In the genomic region with DNA sequence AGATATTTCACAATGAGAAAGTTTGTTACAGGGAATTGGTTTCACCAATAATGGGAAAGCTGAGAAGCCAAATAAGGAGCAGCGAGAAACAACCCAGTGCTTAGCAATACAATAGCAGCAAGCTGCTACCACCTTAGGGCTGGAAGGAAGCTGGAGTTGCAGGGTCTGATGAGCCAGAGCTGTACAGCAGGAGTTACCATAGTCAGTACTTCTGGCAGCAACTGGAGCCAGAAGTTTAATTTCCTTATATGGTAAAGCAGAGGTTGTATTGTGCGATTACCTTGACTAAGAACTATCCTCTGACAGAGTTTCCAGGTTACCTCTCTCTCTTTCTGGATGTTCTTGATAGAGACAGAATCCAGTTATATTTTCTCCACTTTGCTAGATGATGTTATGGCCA, we compare ENCODE assay signal across 16 cellular contexts.
DNase-seq lines count a peak whose midpoint lies in the region; ATAC-seq, FAIRE-seq and TF ChIP-seq lines count a peak whose summit lies in the region.
"Had no signal": no experiment of that assay in that cellular context is flagged by ENCODE, and none has a peak within 500 bp of the region (broad histone marks: within the 10 kb centered on the region; RNA-seq: fewer than 3 reads in every experiment).

No MANE protein-coding gene starts in this region.

- H3K27me3 ChIP-seq in keratinocyte (ENCODE audit: control insufficient read depth, extremely low read depth, insufficient read depth, low read length), result no peaks in the 10 kb centered on the region
- H3K27me3 ChIP-seq: left lung, thyroid gland had no signal

- H4K20me1 ChIP-seq in keratinocyte (ENCODE audit: control insufficient read depth, extremely low read depth, insufficient read depth, low read length), result no peaks in the 10 kb centered on the region

- H3K9ac ChIP-seq in keratinocyte (ENCODE audit: control insufficient read depth, extremely low read depth, insufficient read depth, low read length), result no peak overlapping the region

- no peak overlapping the region for H3K4me3 ChIP-seq in keratinocyte (ENCODE audit: control insufficient read depth in 2 of 3, extremely low read depth in 1 of 3, insufficient read depth in 2 of 3, low read depth in 1 of 3, low read length in 3 of 3)
- H3K4me3 ChIP-seq: left lung, thyroid gland had no signal

- TF ChIP-seq POLR2A in GM12891 (IDR thresholded peaks at IDR 0.05; ENCODE audit: low read depth, low read length), result no peak

- no peaks in the 10 kb centered on the region for H3K9me3 ChIP-seq in keratinocyte (ENCODE audit: control insufficient read depth, low read depth, low read length)
- H3K9me3 ChIP-seq: left lung, thyroid gland had no signal

- H3K27ac ChIP-seq in keratinocyte (ENCODE audit: control insufficient read depth, insufficient read depth, low read length), result no peak overlapping the region
- H3K27ac ChIP-seq: left lung, thyroid gland had no signal

- intact Hi-C loops in sciatic nerve (cut with DNase I), result no loop called here

- ATAC-seq in HG03565 (IDR thresholded peaks at IDR 0.05; ENCODE audit: unreplicated experiment) (peak; percentile 60), sciatic nerve (no peak)
- ATAC-seq: left lung had no signal

- H3K79me2 ChIP-seq in keratinocyte (ENCODE audit: control insufficient read depth, insufficient read depth, low read length), result no peaks in the 10 kb centered on the region

- H2AFZ ChIP-seq in keratinocyte (ENCODE audit: control insufficient read depth, low read length), result no peak overlapping the region

- no peak overlapping the region for H3K4me2 ChIP-seq in keratinocyte (ENCODE audit: control insufficient read depth, extremely low read depth, insufficient read depth, low read depth, low read length)

- FAIRE-seq in GM12891 (lab: Jason Lieb, UNC), result peak; percentile 63
- peak; percentile 36 for FAIRE-seq in keratinocyte (lab: Jason Lieb, UNC)
- FAIRE-seq: endothelial cell of umbilical vein had no signal

- dilution Hi-C loops in keratinocyte (cut with MboI; ENCODE audit: extremely low pct_ligation_motif_present, low sequenced_read_pairs), result no loop called here

- no peaks in the 10 kb centered on the region for H3K4me1 ChIP-seq in keratinocyte (ENCODE audit: control insufficient read depth, extremely low read depth, insufficient read depth, low read length)
- H3K4me1 ChIP-seq: left lung, thyroid gland had no signal

- H3K36me3 ChIP-seq in keratinocyte (ENCODE audit: control insufficient read depth in 2 of 2, extremely low read depth in 1 of 2, insufficient read depth in 2 of 2, low read length in 2 of 2), result no peaks in the 10 kb centered on the region
- H3K36me3 ChIP-seq: left lung, thyroid gland had no signal

- H3K9me1 ChIP-seq in keratinocyte (ENCODE audit: control insufficient read depth, extremely low read depth, insufficient read depth, low read length), result no peaks in the 10 kb centered on the region

- DNase-seq in GM12891 (ENCODE audit: insufficient read length, low spot score) (no peak), GM20000 (ENCODE audit: low spot score) (peak; percentile 14), keratinocyte (ENCODE audit: low read depth, low spot score) (no peak), NCI-H2081 treated with DMSO at 0.1 percent for 48 hours (lab: John Stamatoyannopoulos, UW) (no peak), NCI-H1436 treated with DMSO at 0.1 percent for 48 hours (lab: John Stamatoyannopoulos, UW) (no peak), sciatic nerve (ENCODE audit: low spot score) (no peak), pons (ENCODE audit: low spot score) (no peak)
- DNase-seq: activated T-cell treated with anti-CD3 and anti-CD28 coated beads for 4 hours, DMS79 treated with DMSO at 0.1 percent for 48 hours, HFFc6, left lung, naive B cell, NCI-H1105 treated with DMSO at 0.1 percent for 48 hours, thyroid gland had no signal

- TF ChIP-seq CTCF in GM20000 (IDR thresholded peaks at IDR 0.05; ENCODE audit: extremely low read depth, missing control alignments), result no peak
- TF ChIP-seq CTCF in keratinocyte (optimal IDR thresholded peaks at IDR 0.05 in 1 of 3, IDR thresholded peaks at IDR 0.05 in 1 of 3, conservative IDR thresholded peaks at IDR 0.05 in 1 of 3; ENCODE audit: extremely low read depth in 1 of 3, insufficient read depth in 2 of 3, low read length in 3 of 3), result no peak

TF ChIP-seq in GM12891, 5 proteins besides CTCF, POLR2A, EP300 and RAD21:
- TF ChIP-seq POLR2AphosphoS5 (IDR thresholded peaks at IDR 0.05; ENCODE audit: low read depth, low read length) (no peak), TAF1 (IDR thresholded peaks at IDR 0.05; ENCODE audit: low read depth, low read length) (no peak)
